In the genomic region with DNA sequence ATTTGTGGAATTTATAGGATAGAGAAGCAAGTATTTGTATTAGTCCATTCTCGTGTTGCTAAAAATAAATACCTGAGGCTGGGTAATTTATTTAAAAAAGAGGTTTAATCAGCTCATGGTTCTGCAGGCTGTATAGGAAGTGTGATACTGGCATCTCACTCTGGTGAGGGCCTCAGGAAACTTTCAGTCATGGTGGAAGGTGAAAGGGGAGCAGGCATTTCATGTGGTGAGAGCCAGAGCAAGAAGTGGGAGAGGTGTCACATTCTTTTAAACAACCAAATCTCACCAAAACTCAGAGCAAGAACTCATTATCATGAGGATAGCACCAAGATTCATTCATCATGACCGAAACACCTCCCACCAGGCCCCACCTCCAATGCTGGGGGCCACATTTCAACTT, we compare ENCODE assay signal across 1 cellular context.
TF ChIP-seq lines count a peak whose summit lies in the region.

No MANE protein-coding gene starts in this region.

TF ChIP-seq in GM23338, 12 proteins besides CTCF, POLR2A, EP300 and RAD21 (continued from another document):
- TF ChIP-seq REST (IDR thresholded peaks at IDR 0.05; ENCODE audit: unreplicated experiment) (no peak), POLR2AphosphoS5 (IDR thresholded peaks at IDR 0.05; ENCODE audit: low read depth) (no peak), ZNF331 (CRISPR knock-in tag; IDR thresholded peaks at IDR 0.05; ENCODE audit: low read depth) (no peak), STAT1 (IDR thresholded peaks at IDR 0.05; ENCODE audit: unreplicated experiment) (no peak), CREB1 (CRISPR knock-in tag; IDR thresholded peaks at IDR 0.05; ENCODE audit: low read depth) (no peak), EZH2 (IDR thresholded peaks at IDR 0.05; ENCODE audit: low read depth, unreplicated experiment) (no peak), ZNF462 (CRISPR knock-in tag; IDR thresholded peaks at IDR 0.05) (no peak), ZNF114 (CRISPR knock-in tag; IDR thresholded peaks at IDR 0.05) (no peak), EZH2phosphoT487 (IDR thresholded peaks at IDR 0.05; ENCODE audit: unreplicated experiment) (no peak)
